8 cellular contexts compared by ENCODE assay signal in genomic region chr5:132775439-132776076, GRCh38. TPM values are rescaled to one million over a fixed set of nuclear protein-coding genes. Genes with fewer than 3 reads are reported as not detected.
DNase-seq lines count a peak whose midpoint lies in the region; ATAC-seq lines count a peak whose summit lies in the region.

No MANE protein-coding gene starts in this region.

- 88 to 92% methylated on average over 4 to 6 of the region's 8 CpGs for WGBS in mesodermal cell (ENCODE audit: insufficient coverage in 2 of 2), 2 experiments

- no peak for ATAC-seq in stimulated activated naive CD8-positive, alpha-beta T cell treated with anti-CD3 and anti-CD28 coated beads, Interleukin-15, amount 100 ng/mL, for 72 hours
- no peak for ATAC-seq in central memory CD8-positive, alpha-beta T cell (replicated peaks; ENCODE audit: extremely low read depth, poor library complexity, severe bottlenecking)

- H3K36me3 Mint-ChIP-seq in stimulated activated naive CD8-positive, alpha-beta T cell treated with anti-CD3 and anti-CD28 coated beads, Interleukin-15, Interleukin-2, amounts not matched to agents 100 ng/mL and 50 ng/mL, for 24 hours (ENCODE audit: low read depth) = no peaks in the 10 kb centered on the region
- H3K36me3 Mint-ChIP-seq in central memory CD8-positive, alpha-beta T cell (ENCODE audit: insufficient read depth) = peaks cover 2% of the 10 kb centered on the region

- H3K36me3 ChIP-seq in mesodermal cell (ENCODE audit: control insufficient read depth, insufficient read depth, low read length) = peaks cover under 1% of the 10 kb centered on the region

- H3K27ac ChIP-seq in mesodermal cell (ENCODE audit: low read depth, low read length, severe bottlenecking) = peak overlapping the region; percentile 19

- H3K4me1 Mint-ChIP-seq in stimulated activated naive CD8-positive, alpha-beta T cell treated with anti-CD3 and anti-CD28 coated beads, Interleukin-15, Interleukin-2, amounts not matched to agents 100 ng/mL and 50 ng/mL, for 24 hours (ENCODE audit: low read depth) = peaks cover 8% of the 10 kb centered on the region
- H3K4me1 Mint-ChIP-seq in stimulated activated naive CD8-positive, alpha-beta T cell treated with anti-CD3 and anti-CD28 coated beads, Interleukin-15, amount 100 ng/mL, for 72 hours = peaks cover 29% of the 10 kb centered on the region
- H3K4me1 Mint-ChIP-seq in central memory CD8-positive, alpha-beta T cell = peaks cover 41% of the 10 kb centered on the region

- H3K27ac Mint-ChIP-seq in stimulated activated naive CD8-positive, alpha-beta T cell treated with anti-CD3 and anti-CD28 coated beads, Interleukin-15, Interleukin-2, amounts not matched to agents 100 ng/mL and 50 ng/mL, for 24 hours = no peak overlapping the region
- H3K27ac Mint-ChIP-seq in stimulated activated naive CD8-positive, alpha-beta T cell treated with anti-CD3 and anti-CD28 coated beads, Interleukin-15, amount 100 ng/mL, for 72 hours = no peak overlapping the region
- no peak overlapping the region for H3K27ac Mint-ChIP-seq in central memory CD8-positive, alpha-beta T cell (ENCODE audit: low read depth)

- H3K9me3 Mint-ChIP-seq in stimulated activated naive CD8-positive, alpha-beta T cell treated with anti-CD3 and anti-CD28 coated beads, Interleukin-15, Interleukin-2, amounts not matched to agents 100 ng/mL and 50 ng/mL, for 24 hours = no peaks in the 10 kb centered on the region
- no peaks in the 10 kb centered on the region for H3K9me3 Mint-ChIP-seq in stimulated activated naive CD8-positive, alpha-beta T cell treated with anti-CD3 and anti-CD28 coated beads, Interleukin-15, amount 100 ng/mL, for 72 hours
- no peaks in the 10 kb centered on the region for H3K9me3 Mint-ChIP-seq in central memory CD8-positive, alpha-beta T cell

- no peaks in the 10 kb centered on the region for H3K9me3 ChIP-seq in mesodermal cell (ENCODE audit: control insufficient read depth, low read length)

- peak overlapping the region; percentile 68 for H3K4me3 ChIP-seq in mesodermal cell (ENCODE audit: extremely low read depth, insufficient read depth, low read length, poor library complexity, severe bottlenecking)

- DNase-seq in stimulated activated naive CD8-positive, alpha-beta T cell treated with anti-CD3 and anti-CD28 coated beads, Interleukin-15, amount 100 ng/mL, for 72 hours = no peak
- no peak for DNase-seq in central memory CD8-positive, alpha-beta T cell (ENCODE audit: low spot score in 2 of 2)
- DNase-seq in NCI-H2171 (lab: John Stamatoyannopoulos, UW) = no peak
- DNase-seq in Kasumi-1 (lab: John Stamatoyannopoulos, UW) = no peak
- DNase-seq in NCI-H2196 treated with DMSO at 0.1 percent for 48 hours (lab: John Stamatoyannopoulos, UW; ENCODE audit: unreplicated experiment) = no peak
- no peak for DNase-seq in central memory CD4-positive, alpha-beta T cell

- H3K4me1 ChIP-seq in mesodermal cell (ENCODE audit: control insufficient read depth, insufficient read depth, low read length, poor library complexity, severe bottlenecking) = peaks cover 26% of the 10 kb centered on the region

- H3K4me3 Mint-ChIP-seq in stimulated activated naive CD8-positive, alpha-beta T cell treated with anti-CD3 and anti-CD28 coated beads, Interleukin-15, Interleukin-2, amounts not matched to agents 100 ng/mL and 50 ng/mL, for 24 hours = peak overlapping the region; percentile 60
- peak overlapping the region in 1 of 2 donors; percentile 74 for H3K4me3 Mint-ChIP-seq in stimulated activated naive CD8-positive, alpha-beta T cell treated with anti-CD3 and anti-CD28 coated beads, Interleukin-15, amount 100 ng/mL, for 72 hours
- H3K4me3 Mint-ChIP-seq in central memory CD8-positive, alpha-beta T cell = peak overlapping the region; percentile 50

- H3K27me3 Mint-ChIP-seq in stimulated activated naive CD8-positive, alpha-beta T cell treated with anti-CD3 and anti-CD28 coated beads, Interleukin-15, Interleukin-2, amounts not matched to agents 100 ng/mL and 50 ng/mL, for 24 hours = peaks cover 32% of the 10 kb centered on the region
- peaks cover 42% of the 10 kb centered on the region for H3K27me3 Mint-ChIP-seq in stimulated activated naive CD8-positive, alpha-beta T cell treated with anti-CD3 and anti-CD28 coated beads, Interleukin-15, amount 100 ng/mL, for 72 hours
- H3K27me3 Mint-ChIP-seq in central memory CD8-positive, alpha-beta T cell = no peaks in the 10 kb centered on the region

RNA-seq across cellular contexts. Expression of gene SEPTIN8, which starts 1.5 kb away (rescaled TPM):
- 63.5 TPM for polyA plus RNA-seq in mesodermal cell (2013, experiment 1 of 2)
- 58.2 TPM for polyA plus RNA-seq in mesodermal cell (2013, experiment 2 of 2)

RNA-seq across cellular contexts. Expression of gene CCNI2, which starts 28.3 kb away (rescaled TPM):
- not detected for polyA plus RNA-seq in mesodermal cell (2013, experiment 1 of 2)
- polyA plus RNA-seq in mesodermal cell (2013, experiment 2 of 2) = not detected

RNA-seq across cellular contexts. Expression of gene SOWAHA, which starts 37.5 kb away (rescaled TPM):
- 0.33 TPM for polyA plus RNA-seq in mesodermal cell (2013, experiment 1 of 2)
- 0.25 TPM for polyA plus RNA-seq in mesodermal cell (2013, experiment 2 of 2)

RNA-seq across cellular contexts. Expression of gene KIF3A, which starts 38.2 kb away (rescaled TPM):
- polyA plus RNA-seq in mesodermal cell (2013, experiment 1 of 2) = 9.5 TPM
- polyA plus RNA-seq in mesodermal cell (2013, experiment 2 of 2) = 9.9 TPM

RNA-seq across cellular contexts. Expression of gene SHROOM1, which starts 54.9 kb away (rescaled TPM):
- 6.3 TPM for polyA plus RNA-seq in mesodermal cell (2013, experiment 1 of 2)
- 4.4 TPM for polyA plus RNA-seq in mesodermal cell (2013, experiment 2 of 2)
